Comparison of ENCODE assay signal across 17 cellular contexts in genomic region chr21:44736291-44737004, GRCh38. TPM values are rescaled to one million over a fixed set of nuclear protein-coding genes. Genes with fewer than 3 reads are reported as not detected.
A peak's percentile ranks its signal among the peaks of the same experiment; 100 is the strongest.
DNase-seq lines count a peak whose midpoint lies in the region; ATAC-seq and TF ChIP-seq lines count a peak whose summit lies in the region.
"Had no signal": no experiment of that assay in that cellular context is flagged by ENCODE, and none has a peak within 500 bp of the region (broad histone marks: within the 10 kb centered on the region; RNA-seq: fewer than 3 reads in every experiment).

No MANE protein-coding gene starts in this region.

- no peak for TF ChIP-seq CTCF in C4-2B (conservative IDR thresholded peaks at IDR 0.05)
- no peak for TF ChIP-seq CTCF in PC-3 (conservative IDR thresholded peaks at IDR 0.05; ENCODE audit: low read depth, low read length)
- no peak for TF ChIP-seq CTCF in right lobe of liver (IDR thresholded peaks at IDR 0.05)

- peak overlapping the region; percentile 44; the same call in 1 of the 2 replicates for H3K9ac ChIP-seq in PC-3 (ENCODE audit: low read length)

- H3K79me2 ChIP-seq in PC-3 (ENCODE audit: low read length): no peaks in the 10 kb centered on the region

- no peak for TF ChIP-seq POLR2A in right lobe of liver (IDR thresholded peaks at IDR 0.05)

- no peaks in the 10 kb centered on the region for H3F3A ChIP-seq in PC-3 (ENCODE audit: low read length, unreplicated experiment)

- H3K9me2 ChIP-seq in PC-3 (replicated peaks; ENCODE audit: low read length): no peaks in the 10 kb centered on the region

- H3K4me2 ChIP-seq in PC-3 (ENCODE audit: low read length): peak overlapping the region; percentile 40

- H3K9me3 ChIP-seq in PC-3 (ENCODE audit: low read length) (peaks cover 13% of the 10 kb centered on the region; the same call in 1 of the 2 replicates), right lobe of liver (peaks cover 0 to 5% (median 0%) of the 10 kb centered on the region in 4 donors), SJCRH30 (replicated peaks) (peaks cover 17% of the 10 kb centered on the region)

- WGBS in right lobe of liver (ENCODE audit: insufficient coverage, low coverage, low lambda C conversion rate, missing lambda C conversion rate): 73% methylated on average over 5 of the region's 8 CpGs

- no peak overlapping the region for H2AFZ ChIP-seq in PC-3 (ENCODE audit: low read length)

- intact Hi-C loops in PC-3 (cut with micrococcal nuclease) (no loop called here), right lobe of liver (cut with DNase I) (no loop called here)

- H3K4me3 ChIP-seq in PC-3 (ENCODE audit: low read length): no peak overlapping the region
- H3K4me3 ChIP-seq in right lobe of liver: no peak overlapping the region
- no peak overlapping the region for H3K4me3 ChIP-seq in SJCRH30
- H3K4me3 ChIP-seq: breast epithelium had no signal

- no TSS peak for BruUV-seq in PC-3 (replicated peaks; lab: Mats Ljungman, UMichigan)

- DNase-seq in HT-29 (ENCODE audit: low spot score) (peak; percentile 84), PC-3 (peak; percentile 93), right lobe of liver (peak; percentile 28 to 89 (median 56)), COLO829 (ENCODE audit: low spot score) (no peak), epidermal melanocyte (ENCODE audit: insufficient read length, low spot score) (no peak), SJCRH30 (no peak)
- DNase-seq: activated CD8-positive, alpha-beta T cell treated with anti-CD3 and anti-CD28 coated beads, Interleukin-2, amount 10 ng/mL, durations not matched to agents 7 days and 5 days; endodermal cell; KBM-7; stimulated activated CD4-positive, alpha-beta T cell treated with anti-CD3 and anti-CD28 coated beads, Interleukin-2, amount 100 ng/mL, for 24 hours had no signal

- H3K36me3 ChIP-seq in PC-3 (ENCODE audit: low read depth, low read length): peaks cover 16% of the 10 kb centered on the region; the same call in 1 of the 2 replicates
- H3K36me3 ChIP-seq in right lobe of liver: no peaks in the 10 kb centered on the region
- no peaks in the 10 kb centered on the region for H3K36me3 ChIP-seq in SJCRH30
- H3K36me3 ChIP-seq: breast epithelium had no signal

- H3K27me3 ChIP-seq in PC-3 (ENCODE audit: low read length) (no peaks in the 10 kb centered on the region), right lobe of liver (no peaks in the 10 kb centered on the region), SJCRH30 (no peaks in the 10 kb centered on the region)
- H3K27me3 ChIP-seq: breast epithelium had no signal

- H3K4me1 ChIP-seq in PC-3 (ENCODE audit: insufficient read depth, low read length) (peaks cover 24% of the 10 kb centered on the region), right lobe of liver (no peaks in the 10 kb centered on the region), SJCRH30 (peaks cover 2% of the 10 kb centered on the region; the same call in 1 of the 2 replicates)
- H3K4me1 ChIP-seq: breast epithelium had no signal

- POLR2A ChIA-PET in PC-3 (lab: Charles Lee; ENCODE audit: unreplicated experiment): interaction anchor here (0.6 to 0.9 kb wide), 2 partner anchors 17 to 63 kb away, joined by 4 read pairs; no protein-coding TSS in a partner anchor

- CTCF ChIA-PET in PC-3 (lab: Charles Lee): no interaction called here

- peak overlapping the region; percentile 74 for H3K27ac ChIP-seq in C4-2B
- H3K27ac ChIP-seq in PC-3 (ENCODE audit: low read length): peak overlapping the region; percentile 67
- H3K27ac ChIP-seq in right lobe of liver: no peak overlapping the region
- no peak overlapping the region for H3K27ac ChIP-seq in SJCRH30
- H3K27ac ChIP-seq: breast epithelium had no signal

- no peaks in the 10 kb centered on the region for H4K20me1 ChIP-seq in PC-3 (ENCODE audit: low read length)

- peak; percentile 77 for ATAC-seq in PC-3
- peak in 3 of 4 donors; percentile 69 to 94 (median 78) for ATAC-seq in right lobe of liver
- no peak for ATAC-seq in HG02678 (IDR thresholded peaks at IDR 0.05; ENCODE audit: unreplicated experiment)
- ATAC-seq: activated CD8-positive, alpha-beta T cell treated with anti-CD3 and anti-CD28 coated beads, Interleukin-2, amount 10 ng/mL, durations not matched to agents 7 days and 5 days had no signal

RNA-seq across cellular contexts. Expression of gene TSPEAR, which starts 25.1 kb away (rescaled TPM):
- total RNA-seq in HT-29 (2014; rRNA removed; shearing (Covaris generic)): not detected in 2 replicates
- total RNA-seq in PC-3 (2014; rRNA removed) (2.1 and 3.2 TPM in 2 replicates), right lobe of liver (not detected)
- not detected in 2 replicates for total RNA-seq in SJCRH30 (2014; rRNA removed; shearing (Covaris generic))
- total RNA-seq: activated CD8-positive, alpha-beta T cell treated with anti-CD3 and anti-CD28 coated beads, Interleukin-2, amount 10 ng/mL, durations not matched to agents 7 days and 5 days; frontal cortex; G401; pulmonary artery endothelial cell had no signal

RNA-seq across cellular contexts. Expression of gene KRTAP10-12, which starts 39.5 kb away (rescaled TPM):
- not detected in 2 replicates for total RNA-seq in HT-29 (2014; rRNA removed; shearing (Covaris generic))
- total RNA-seq in PC-3 (2014; rRNA removed) (not detected in 2 replicates), right lobe of liver (not detected)
- total RNA-seq in SJCRH30 (2014; rRNA removed; shearing (Covaris generic)): not detected in 2 replicates
- total RNA-seq: activated CD8-positive, alpha-beta T cell treated with anti-CD3 and anti-CD28 coated beads, Interleukin-2, amount 10 ng/mL, durations not matched to agents 7 days and 5 days; breast epithelium; endodermal cell; frontal cortex; G401; pulmonary artery endothelial cell; urinary bladder had no signal

RNA-seq across cellular contexts. Expression of gene KRTAP12-1, which starts 54.5 kb away (rescaled TPM):
- total RNA-seq in HT-29 (2014; rRNA removed; shearing (Covaris generic)): not detected in 2 replicates
- total RNA-seq in PC-3 (2014; rRNA removed) (0.62 and 0.86 TPM in 2 replicates), right lobe of liver (not detected)
- not detected in 2 replicates for total RNA-seq in SJCRH30 (2014; rRNA removed; shearing (Covaris generic))
- total RNA-seq: activated CD8-positive, alpha-beta T cell treated with anti-CD3 and anti-CD28 coated beads, Interleukin-2, amount 10 ng/mL, durations not matched to agents 7 days and 5 days; breast epithelium; endodermal cell; frontal cortex; G401; pulmonary artery endothelial cell; urinary bladder had no signal

Comparison
In these comparisons a context has a peak if more than half of its experiments do, and no peak if none do; other contexts are left out.
1. H3K27ac ChIP-seq: peak in C4-2B (single experiment) and PC-3 (single experiment); none in right lobe of liver (0 of 3) and SJCRH30 (single experiment).
2. DNase-seq: peak in HT-29 (single experiment), PC-3 (single experiment) and right lobe of liver (3 of 3); none in COLO829 (single experiment), epidermal melanocyte (single experiment) and SJCRH30 (0 of 2).